14 cellular contexts compared by ENCODE assay signal in genomic region chr1:172141351-172142000, GRCh38.
A peak's percentile ranks its signal among the peaks of the same experiment; 100 is the strongest.
DNase-seq lines count a peak whose midpoint lies in the region; FAIRE-seq and TF ChIP-seq lines count a peak whose summit lies in the region.
"Had no signal": no experiment of that assay in that cellular context is flagged by ENCODE, and none has a peak within 500 bp of the region (broad histone marks: within the 10 kb centered on the region; RNA-seq: fewer than 3 reads in every experiment).

No MANE protein-coding gene starts in this region.

- H3K27me3 ChIP-seq in hepatocyte, result no peaks in the 10 kb centered on the region
- no peaks in the 10 kb centered on the region for H3K27me3 ChIP-seq in MM.1S (replicated peaks; ENCODE audit: insufficient read depth, low read length)
- H3K27me3 ChIP-seq: body of pancreas had no signal

- H3K9me3 ChIP-seq in hepatocyte (ENCODE audit: low read depth) (no peaks in the 10 kb centered on the region), MM.1S (replicated peaks; ENCODE audit: insufficient read depth, low read length) (no peaks in the 10 kb centered on the region)
- H3K9me3 ChIP-seq: body of pancreas had no signal

- 40% methylated on average over 8 of the region's 8 CpGs for WGBS in hepatocyte (ENCODE audit: low lambda C conversion rate, missing lambda C conversion rate)

- DNase-seq in AG09309 (ENCODE audit: low read depth) (no peak), hepatocyte (ENCODE audit: low spot score) (no peak), skeletal muscle cell (ENCODE audit: low read depth) (no peak), HCEC 1CT (no peak), DMS 273 treated with DMSO at 0.1 percent for 48 hours (lab: John Stamatoyannopoulos, UW) (no peak), D721Med (ENCODE audit: insufficient read length, low spot score) (no peak), MM.1S (no peak)
- DNase-seq: activated CD8-positive, alpha-beta memory T cell treated with anti-CD3 and anti-CD28 coated beads, Interleukin-2, amount 50 U/mL, for 48 hours; body of pancreas; CD4-positive, CD25-positive, alpha-beta regulatory T cell; mammary epithelial cell; NK-92 treated with Interleukin-12 subunit alpha and Interleukin-12 subunit beta, amount 100 ng/mL, for 24 hours; stimulated activated CD4-positive, alpha-beta T cell treated with anti-CD3 and anti-CD28 coated beads, Interleukin-15, amount 100 ng/mL, for 24 hours had no signal

- no peak overlapping the region for H3K9ac ChIP-seq in MM.1S (ENCODE audit: low read length)

- H3K27ac ChIP-seq in hepatocyte (peak overlapping the region; percentile 97), MM.1S (ENCODE audit: low read length) (no peak overlapping the region)

- H3K4me1 ChIP-seq in hepatocyte (ENCODE audit: insufficient read depth), result peaks cover 11% of the 10 kb centered on the region
- no peaks in the 10 kb centered on the region for H3K4me1 ChIP-seq in MM.1S (ENCODE audit: low read length)

- H3K4me3 ChIP-seq in AG09309 (ENCODE audit: control insufficient read depth, low read depth, low read length) (peak overlapping the region; percentile 57), WI38 (ENCODE audit: low read depth, low read length) (peak overlapping the region; percentile 93), hepatocyte (peak overlapping the region; percentile 37), skeletal muscle cell (ENCODE audit: low read depth, low read length) (peak overlapping the region; percentile 85), MM.1S (ENCODE audit: low read length) (no peak overlapping the region)
- H3K4me3 ChIP-seq: body of pancreas had no signal

- H3K79me2 ChIP-seq in hepatocyte (peaks cover 28% of the 10 kb centered on the region), MM.1S (ENCODE audit: low read length) (no peaks in the 10 kb centered on the region)

- H2AFZ ChIP-seq in hepatocyte (no peak overlapping the region), MM.1S (ENCODE audit: low read length) (no peak overlapping the region)

- no peaks in the 10 kb centered on the region for H3K9me2 ChIP-seq in hepatocyte (replicated peaks; ENCODE audit: insufficient read depth)
- H3K9me2 ChIP-seq in MM.1S (replicated peaks; ENCODE audit: insufficient read depth, low read length), result no peaks in the 10 kb centered on the region

- no peak for FAIRE-seq in D721Med (lab: Jason Lieb, UNC)

- H3K4me2 ChIP-seq in hepatocyte (peak overlapping the region; percentile 68), MM.1S (ENCODE audit: low read depth, low read length) (no peak overlapping the region)

- TF ChIP-seq CTCF in AG09309 (IDR thresholded peaks at IDR 0.05; ENCODE audit: control insufficient read depth, insufficient read depth, low read depth, low read length, missing control alignments) (no peak), WI38 (IDR thresholded peaks at IDR 0.05; ENCODE audit: low read depth, low read length) (no peak), hepatocyte (IDR thresholded peaks at IDR 0.05; ENCODE audit: poor library complexity) (no peak), D721Med (IDR thresholded peaks at IDR 0.05; ENCODE audit: insufficient read depth, missing control alignments) (no peak), MM.1S (IDR thresholded peaks at IDR 0.05; ENCODE audit: low read length) (no peak)

- no peaks in the 10 kb centered on the region for H3F3A ChIP-seq in MM.1S (ENCODE audit: insufficient read depth, low read length)

- H3K36me3 ChIP-seq in hepatocyte (replicated peaks; ENCODE audit: insufficient read depth, low read depth) (no peaks in the 10 kb centered on the region), MM.1S (replicated peaks; ENCODE audit: insufficient read depth, low read length) (no peaks in the 10 kb centered on the region)

- H4K20me1 ChIP-seq in hepatocyte (ENCODE audit: insufficient read depth, poor library complexity, severe bottlenecking) (no peaks in the 10 kb centered on the region), MM.1S (ENCODE audit: insufficient read depth, low read length) (no peaks in the 10 kb centered on the region)
